ENCODE assay signal across 9 cellular contexts in genomic region chr20:49567421-49568256, GRCh38. TPM values are rescaled to one million over a fixed set of nuclear protein-coding genes. Genes with fewer than 3 reads are reported as not detected.
DNase-seq lines count a peak whose midpoint lies in the region; ATAC-seq and TF ChIP-seq lines count a peak whose summit lies in the region.
"Had no signal": no experiment of that assay in that cellular context is flagged by ENCODE, and none has a peak within 500 bp of the region (broad histone marks: within the 10 kb centered on the region; RNA-seq: fewer than 3 reads in every experiment).

Gene PTGIS (minus strand): TSS chr20:49568137. CDS start chr20:49568116, 21 bp downstream.

- POLR2A ChIA-PET in activated CD4-positive, alpha-beta memory T cell treated with anti-CD3 and anti-CD28 coated beads for 36 hours (lab: Charles Lee) = no interaction called here
- POLR2A ChIA-PET in activated CD4-positive, alpha-beta memory T cell treated with anti-CD3 and anti-CD28 coated beads, Interleukin-2, amount 10 ng/mL, durations not matched to agents 7 days and 5 days (lab: Charles Lee) = interaction anchor here (3.9 kb wide), 1 partner anchor 28 kb away, joined by 20 read pairs; no protein-coding TSS in a partner anchor

- no peaks in the 10 kb centered on the region for H3K9me3 Mint-ChIP-seq in activated CD4-positive, alpha-beta memory T cell treated with anti-CD3 and anti-CD28 coated beads for 36 hours
- H3K9me3 Mint-ChIP-seq in activated CD4-positive, alpha-beta memory T cell treated with anti-CD3 and anti-CD28 coated beads, Interleukin-2, amount 10 ng/mL, durations not matched to agents 7 days and 5 days = peaks cover 3% of the 10 kb centered on the region
- H3K9me3 Mint-ChIP-seq in endodermal cell = no peaks in the 10 kb centered on the region

- H3K9ac ChIP-seq in endodermal cell (ENCODE audit: extremely low read depth, low read length, poor library complexity, severe bottlenecking) (peak within 1 kb of the TSS; percentile 50), mucosa of rectum (ENCODE audit: low read depth in 1 of 2, low read length in 2 of 2) (peak within 1 kb of the TSS in 1 of 2 donors; percentile 21)

- H3K27me3 Mint-ChIP-seq in activated CD4-positive, alpha-beta memory T cell treated with anti-CD3 and anti-CD28 coated beads for 36 hours = peaks cover 53% of the 10 kb centered on the region
- peaks cover 54% of the 10 kb centered on the region for H3K27me3 Mint-ChIP-seq in activated CD4-positive, alpha-beta memory T cell treated with anti-CD3 and anti-CD28 coated beads, Interleukin-2, amount 10 ng/mL, durations not matched to agents 7 days and 5 days
- no peaks in the 10 kb centered on the region for H3K27me3 Mint-ChIP-seq in endodermal cell (ENCODE audit: insufficient read depth)

- ATAC-seq in GM21526 (IDR thresholded peaks at IDR 0.05; ENCODE audit: low FRiP score, unreplicated experiment) = no peak

- H3K27ac ChIP-seq in endodermal cell (ENCODE audit: low read depth, low read length) = peak within 1 kb of the TSS; percentile 42
- H3K27ac ChIP-seq in mucosa of rectum (ENCODE audit: low read depth in 2 of 2, low read length in 2 of 2) = peak within 1 kb of the TSS in 1 of 2 donors; percentile 32

- H3K4me3 Mint-ChIP-seq in activated CD4-positive, alpha-beta memory T cell treated with anti-CD3 and anti-CD28 coated beads for 36 hours = no peak within 1 kb of the TSS
- H3K4me3 Mint-ChIP-seq in activated CD4-positive, alpha-beta memory T cell treated with anti-CD3 and anti-CD28 coated beads, Interleukin-2, amount 10 ng/mL, durations not matched to agents 7 days and 5 days = no peak within 1 kb of the TSS
- peak within 1 kb of the TSS; percentile 56 for H3K4me3 Mint-ChIP-seq in endodermal cell

- no peak within 1 kb of the TSS for H3K27ac Mint-ChIP-seq in activated CD4-positive, alpha-beta memory T cell treated with anti-CD3 and anti-CD28 coated beads for 36 hours
- H3K27ac Mint-ChIP-seq in activated CD4-positive, alpha-beta memory T cell treated with anti-CD3 and anti-CD28 coated beads, Interleukin-2, amount 10 ng/mL, durations not matched to agents 7 days and 5 days = no peak within 1 kb of the TSS
- peak within 1 kb of the TSS; percentile 75 for H3K27ac Mint-ChIP-seq in endodermal cell

- no peak for TF ChIP-seq CTCF in endodermal cell (conservative IDR thresholded peaks at IDR 0.05)

- no peaks in the 10 kb centered on the region for H3K36me3 Mint-ChIP-seq in activated CD4-positive, alpha-beta memory T cell treated with anti-CD3 and anti-CD28 coated beads for 36 hours
- H3K36me3 Mint-ChIP-seq in activated CD4-positive, alpha-beta memory T cell treated with anti-CD3 and anti-CD28 coated beads, Interleukin-2, amount 10 ng/mL, durations not matched to agents 7 days and 5 days (ENCODE audit: low read depth) = peaks cover 8% of the 10 kb centered on the region
- H3K36me3 Mint-ChIP-seq in endodermal cell (ENCODE audit: low read depth) = no peaks in the 10 kb centered on the region

- H3K4me3 ChIP-seq in endodermal cell (ENCODE audit: low read length) (peak within 1 kb of the TSS; percentile 81), mucosa of rectum (ENCODE audit: low read length in 2 of 2) (peak within 1 kb of the TSS; percentile 13 to 53)

- DNase-seq in activated CD4-positive, alpha-beta memory T cell treated with anti-CD3 and anti-CD28 coated beads for 36 hours = peak; percentile 9
- no peak for DNase-seq in activated CD4-positive, alpha-beta memory T cell treated with anti-CD3 and anti-CD28 coated beads, Interleukin-2, amount 10 ng/mL, durations not matched to agents 7 days and 5 days
- peak; percentile 92 for DNase-seq in endodermal cell
- DNase-seq in ureter (ENCODE audit: low spot score) = peak; percentile 45
- no peak for DNase-seq in T-helper 9 cell
- DNase-seq in NCI-H345 (lab: John Stamatoyannopoulos, UW) = no peak
- DNase-seq: GF-D8 had no signal

- no peaks in the 10 kb centered on the region for H3K9me3 ChIP-seq in endodermal cell (ENCODE audit: control insufficient read depth, low read length)
- H3K9me3 ChIP-seq in mucosa of rectum (ENCODE audit: control insufficient read depth in 2 of 2, low read length in 2 of 2) = no peaks in the 10 kb centered on the region

- intact Hi-C loops in activated CD4-positive, alpha-beta memory T cell treated with anti-CD3 and anti-CD28 coated beads for 36 hours (cut with micrococcal nuclease) = no loop called here

- CTCF ChIA-PET in activated CD4-positive, alpha-beta memory T cell treated with anti-CD3 and anti-CD28 coated beads for 36 hours (lab: Charles Lee) = interaction anchor here (0.6 to 4.9 kb wide), 3 partner anchors 11 to 26 kb away, joined by 3 to 22 read pairs (median 15); no protein-coding TSS in a partner anchor
- CTCF ChIA-PET in activated CD4-positive, alpha-beta memory T cell treated with anti-CD3 and anti-CD28 coated beads, Interleukin-2, amount 10 ng/mL, durations not matched to agents 7 days and 5 days (lab: Charles Lee) = no interaction called here

- WGBS in endodermal cell (ENCODE audit: insufficient coverage in 1 of 2, insufficient read length in 1 of 2), 2 experiments = 11 to 24% methylated on average over 5 to 61 of the region's 68 CpGs

- H3K27me3 ChIP-seq in endodermal cell (ENCODE audit: control insufficient read depth, insufficient read depth, low read length, poor library complexity, severe bottlenecking) (peaks cover 8% of the 10 kb centered on the region), mucosa of rectum (ENCODE audit: control insufficient read depth in 2 of 2, insufficient read depth in 2 of 2, low read length in 2 of 2) (peaks cover 20 to 21% of the 10 kb centered on the region in 2 donors)

- H3K4me1 Mint-ChIP-seq in activated CD4-positive, alpha-beta memory T cell treated with anti-CD3 and anti-CD28 coated beads for 36 hours (ENCODE audit: low read depth) = peaks cover 9% of the 10 kb centered on the region
- H3K4me1 Mint-ChIP-seq in activated CD4-positive, alpha-beta memory T cell treated with anti-CD3 and anti-CD28 coated beads, Interleukin-2, amount 10 ng/mL, durations not matched to agents 7 days and 5 days = peaks cover 27% of the 10 kb centered on the region
- peaks cover 22% of the 10 kb centered on the region for H3K4me1 Mint-ChIP-seq in endodermal cell

- H3K4me1 ChIP-seq in endodermal cell (ENCODE audit: control insufficient read depth, insufficient read depth, low read length) (peaks cover 5% of the 10 kb centered on the region), mucosa of rectum (ENCODE audit: control insufficient read depth in 2 of 2, insufficient read depth in 2 of 2, low read length in 2 of 2) (peaks cover 0 to 3% of the 10 kb centered on the region in 2 donors)

- no peaks in the 10 kb centered on the region for H3K36me3 ChIP-seq in endodermal cell (ENCODE audit: control insufficient read depth, insufficient read depth, low read length)
- no peaks in the 10 kb centered on the region for H3K36me3 ChIP-seq in mucosa of rectum (ENCODE audit: control insufficient read depth in 2 of 2, insufficient read depth in 2 of 2, low read length in 2 of 2)

RNA-seq across cellular contexts. Expression of gene PTGIS, which starts in this region (rescaled TPM):
- 1 to 10 TPM; 1.8 TPM for total RNA-seq in activated CD4-positive, alpha-beta memory T cell treated with anti-CD3 and anti-CD28 coated beads for 36 hours
- total RNA-seq in activated CD4-positive, alpha-beta memory T cell treated with anti-CD3 and anti-CD28 coated beads, Interleukin-2, amount 10 ng/mL, durations not matched to agents 7 days and 5 days = 1 to 10 TPM; 1.6 to 2.8 TPM
- total RNA-seq in endodermal cell (10 to 100 TPM; 14.1 to 20.9 TPM), ureter (57.8 TPM)
- polyA plus RNA-seq in endodermal cell (2013, experiment 1 of 2) = 18.7 TPM
- polyA plus RNA-seq in endodermal cell (2013, experiment 2 of 2) = 15.7 TPM

Comparison
In these comparisons a context has a peak if more than half of its experiments do, and no peak if none do; other contexts are left out.
1. DNase-seq: peak in activated CD4-positive, alpha-beta memory T cell treated with anti-CD3 and anti-CD28 coated beads for 36 hours (single experiment), endodermal cell (single experiment) and ureter (single experiment); none in activated CD4-positive, alpha-beta memory T cell treated with anti-CD3 and anti-CD28 coated beads, Interleukin-2, amount 10 ng/mL, durations not matched to agents 7 days and 5 days (single experiment), T-helper 9 cell (single experiment) and NCI-H345 (single experiment).